8 cellular contexts compared by ENCODE assay signal in genomic region chr10:44959243-44960097, GRCh38. TPM values are rescaled to one million over a fixed set of nuclear protein-coding genes. Genes with fewer than 3 reads are reported as not detected.
DNase-seq lines count a peak whose midpoint lies in the region; ATAC-seq and TF ChIP-seq lines count a peak whose summit lies in the region.

RASSF4 (plus strand) TSS chr10:44959802; CDS start chr10:44970203, 10,401 bp downstream.

- TF ChIP-seq CTCF in AG04450 (IDR thresholded peaks at IDR 0.05; ENCODE audit: low read depth, low read length) (no peak), chondrocyte (IDR thresholded peaks at IDR 0.05) (peak; percentile 11)

- H3K4me3 ChIP-seq in AG04450 (ENCODE audit: low read depth, low read length) = peak within 1 kb of the TSS; percentile 75

- ATAC-seq in GM18870 (IDR thresholded peaks at IDR 0.05; ENCODE audit: unreplicated experiment) = peak; percentile 69
- ATAC-seq in HG03103 (IDR thresholded peaks at IDR 0.05; ENCODE audit: low read depth, unreplicated experiment) = peak; percentile 93

- peak within 1 kb of the TSS; percentile 65 for H3K27ac ChIP-seq in AG04450 (ENCODE audit: low read depth, low read length)
- H3K27ac ChIP-seq in layer of hippocampus (ENCODE audit: low read depth, low read length) = peak within 1 kb of the TSS; percentile 96

- no peaks in the 10 kb centered on the region for H3K27me3 ChIP-seq in AG04450 (ENCODE audit: control insufficient read depth, insufficient read depth, low read length)
- H3K27me3 ChIP-seq in layer of hippocampus (ENCODE audit: control insufficient read depth, insufficient read depth, low read length) = no peaks in the 10 kb centered on the region

- peak within 1 kb of the TSS; percentile 82 for H3K27ac Mint-ChIP-seq in chondrocyte (ENCODE audit: unreplicated experiment)

- DNase-seq in AG04450 (ENCODE audit: low read depth, low spot score) (peak; percentile 34), NCI-H345 (lab: John Stamatoyannopoulos, UW) (peak; percentile 85), chondrocyte (ENCODE audit: low spot score) (no peak)
- peak; percentile 86 to 88 for DNase-seq in activated CD4-positive, alpha-beta T cell treated with anti-CD3 and anti-CD28 coated beads for 24 hours (ENCODE audit: low read depth in 2 of 2)
- DNase-seq in stimulated activated CD4-positive, alpha-beta T cell treated with anti-CD3 and anti-CD28 coated beads, Interleukin-1b, Interleukin-23, amount 100 ng/mL, for 4 hours (ENCODE audit: low read depth in 2 of 2) = peak; percentile 83 to 93

- no peaks in the 10 kb centered on the region for H3K27me3 Mint-ChIP-seq in chondrocyte (ENCODE audit: low read depth)

- peaks cover 4% of the 10 kb centered on the region for H3K9me3 Mint-ChIP-seq in chondrocyte (ENCODE audit: low read depth)

- peaks cover 3% of the 10 kb centered on the region for H3K36me3 Mint-ChIP-seq in chondrocyte (ENCODE audit: low read depth)

- H3K4me1 Mint-ChIP-seq in chondrocyte (ENCODE audit: low read depth) = peaks cover 72% of the 10 kb centered on the region

- H3K4me3 Mint-ChIP-seq in chondrocyte (ENCODE audit: unreplicated experiment) = peak within 1 kb of the TSS; percentile 81

- POLR2A ChIA-PET in AG04450 (lab: Yijun Ruan, JAX) = interaction anchor here (0.5 kb wide), 1 partner anchor 16 kb away, joined by 5 read pairs; no protein-coding TSS in a partner anchor

- CTCF ChIA-PET in AG04450 (lab: Charles Lee) = interaction anchor here (0.7 kb wide), 1 partner anchor 262 kb away, joined by 3 read pairs; no protein-coding TSS in a partner anchor

- no peaks in the 10 kb centered on the region; the same call in 1 of the 2 replicates for H3K9me3 ChIP-seq in AG04450 (ENCODE audit: control insufficient read depth, insufficient read depth, low read length)

RNA-seq across cellular contexts. Expression of gene RASSF4, which starts in this region (rescaled TPM):
- polyA plus RNA-seq in AG04450 (2011; rRNA removed) = 11.2 and 13.0 TPM in 2 replicates
- 12.9 and 13.1 TPM in 2 replicates for polyA minus RNA-seq in AG04450 (2011; rRNA and poly(A)+ RNA removed)
- 24.6 to 37.8 TPM (median 35.9 TPM) in 3 replicates for total RNA-seq in chondrocyte
